ENCODE assay signal across 1 cellular context in the genomic region with DNA sequence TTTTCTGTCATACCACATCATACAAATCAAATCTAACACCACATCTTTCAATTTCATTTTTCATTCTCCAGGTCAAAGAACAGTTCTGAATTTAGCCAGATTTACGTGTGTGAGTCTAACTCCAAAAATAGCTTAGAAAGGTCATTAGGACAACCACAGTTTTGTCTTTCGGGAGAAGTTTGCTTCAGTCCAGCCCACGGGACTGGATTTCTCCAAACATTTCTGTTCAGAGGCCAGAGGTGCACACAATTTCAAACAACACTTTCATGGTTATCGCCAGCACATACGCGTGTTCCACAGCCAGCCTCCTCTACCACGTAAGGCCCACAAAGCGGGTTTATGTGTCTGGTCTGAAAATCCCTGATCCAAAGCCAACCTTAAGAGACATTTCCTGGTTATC.
TF ChIP-seq lines count a peak whose summit lies in the region.

No MANE protein-coding gene starts in this region.

TF ChIP-seq in IMR-90, 13 proteins besides CTCF, POLR2A, EP300 and RAD21:
- no peak for TF ChIP-seq MAFK (IDR thresholded peaks at IDR 0.05; ENCODE audit: low read depth, low read length)
- TF ChIP-seq FOS (IDR thresholded peaks at IDR 0.05; ENCODE audit: low read depth, low read length): peak; percentile 46; the same call in 1 of the 2 replicates
- no peak for TF ChIP-seq RFX5 (IDR thresholded peaks at IDR 0.05; ENCODE audit: low read depth, low read length)
- TF ChIP-seq BHLHE40 (IDR thresholded peaks at IDR 0.05; ENCODE audit: low read depth, low read length): peak; percentile 59
- TF ChIP-seq CEBPB (IDR thresholded peaks at IDR 0.05; ENCODE audit: low read depth, low read length): peak; percentile 50; the same call in 1 of the 2 replicates
- TF ChIP-seq ELK1 (IDR thresholded peaks at IDR 0.05; ENCODE audit: borderline replicate concordance, low read depth, low read length): no peak
